ENCODE assay signal across 31 cellular contexts in the genomic region with DNA sequence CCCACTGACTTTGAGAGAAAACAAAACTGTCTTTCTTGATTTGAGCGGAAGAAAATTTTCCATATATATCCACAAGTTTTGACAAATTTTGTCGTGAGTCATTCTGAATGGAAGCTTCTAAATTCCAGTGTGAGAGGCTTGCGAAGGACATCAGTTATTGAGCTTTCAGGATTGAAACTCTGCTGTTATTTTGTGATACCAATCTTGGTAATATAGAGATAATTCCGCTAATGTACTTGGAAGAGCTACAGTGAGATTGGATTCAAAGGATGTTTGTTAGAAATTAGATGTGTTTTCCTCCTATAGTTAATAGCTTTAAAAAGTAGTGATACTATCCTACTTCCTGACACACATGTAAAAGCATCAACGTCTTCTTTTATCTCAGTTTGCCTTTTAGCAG.
"Had no signal": no experiment of that assay in that cellular context is flagged by ENCODE, and none has a peak within 500 bp of the region (broad histone marks: within the 10 kb centered on the region; RNA-seq: fewer than 3 reads in every experiment).

No MANE protein-coding gene starts in this region.

- DNase-seq: activated CD4-positive, alpha-beta memory T cell treated with anti-CD3 and anti-CD28 coated beads for 36 hours; activated CD4-positive, alpha-beta T cell treated with anti-CD3 and anti-CD28 coated beads for 36 hours; activated CD4-positive, alpha-beta T cell treated with anti-CD3 and anti-CD28 coated beads, Interleukin-2, amount 10 ng/mL, durations not matched to agents 24 days and 14 days; activated CD4-positive, CD25-positive, alpha-beta regulatory T cell; activated CD4-positive, CD25-positive, alpha-beta regulatory T cell treated with anti-CD3 and anti-CD28 coated beads, Interleukin-2, amount 50 U/mL, for 72 hours; activated CD8-positive, alpha-beta memory T cell treated with anti-CD3 and anti-CD28 coated beads, Interleukin-2, amount 10 ng/mL, durations not matched to agents 7 days and 5 days; activated CD8-positive, alpha-beta memory T cell treated with anti-CD3 and anti-CD28 coated beads, Interleukin-2, amount 50 U/mL, for 4 hours; activated CD8-positive, alpha-beta T cell treated with anti-CD3 and anti-CD28 coated beads, Interleukin-2, amount 10 ng/mL, durations not matched to agents 7 days and 5 days; activated effector memory CD4-positive, alpha-beta T cell treated with anti-CD3 and anti-CD28 coated beads, Interleukin-2, amount 50 U/mL, for 16 hours; activated naive CD4-positive, alpha-beta T cell treated with anti-CD3 and anti-CD28 coated beads for 36 hours; activated naive CD8-positive, alpha-beta T cell treated with anti-CD3 and anti-CD28 coated beads for 36 hours; activated naive CD8-positive, alpha-beta T cell treated with anti-CD3 and anti-CD28 coated beads, Interleukin-2, amount 50 U/mL, for 24 hours; activated T-cell treated with anti-CD3 and anti-CD28 coated beads, Interleukin-2, amount 50 U/mL, for 1 hour; activated T-cell treated with anti-CD3 and anti-CD28 coated beads, Interleukin-2, amount 50 U/mL, for 48 hours; adrenal gland; central memory CD4-positive, alpha-beta T cell; cerebellar nuclear complex; colonic mucosa; effector CD8-positive, alpha-beta T cell; esophagus squamous epithelium; heart right ventricle; hypothalamus had no signal

- H3K4me1 Mint-ChIP-seq: activated CD4-positive, alpha-beta T cell treated with anti-CD3 and anti-CD28 coated beads for 36 hours; activated naive CD8-positive, alpha-beta T cell treated with anti-CD3 and anti-CD28 coated beads, Interleukin-2, amount 50 U/mL, for 24 hours had no signal

- ATAC-seq: activated CD4-positive, alpha-beta T cell treated with anti-CD3 and anti-CD28 coated beads for 36 hours; activated CD8-positive, alpha-beta memory T cell treated with anti-CD3 and anti-CD28 coated beads, Interleukin-2, amount 10 ng/mL, durations not matched to agents 7 days and 5 days; activated CD8-positive, alpha-beta T cell treated with anti-CD3 and anti-CD28 coated beads, Interleukin-2, amount 10 ng/mL, durations not matched to agents 7 days and 5 days; activated naive CD8-positive, alpha-beta T cell treated with anti-CD3 and anti-CD28 coated beads, Interleukin-2, amount 50 U/mL, for 24 hours; gastroesophageal sphincter; heart right ventricle had no signal

- H3K27ac Mint-ChIP-seq: activated CD4-positive, alpha-beta memory T cell treated with anti-CD3 and anti-CD28 coated beads for 36 hours; activated CD4-positive, alpha-beta T cell treated with anti-CD3 and anti-CD28 coated beads for 36 hours; activated CD4-positive, alpha-beta T cell treated with anti-CD3 and anti-CD28 coated beads, Interleukin-2, amount 10 ng/mL, durations not matched to agents 24 days and 14 days; activated CD8-positive, alpha-beta memory T cell treated with anti-CD3 and anti-CD28 coated beads, Interleukin-2, amount 10 ng/mL, durations not matched to agents 7 days and 5 days; activated CD8-positive, alpha-beta T cell treated with anti-CD3 and anti-CD28 coated beads, Interleukin-2, amount 10 ng/mL, durations not matched to agents 7 days and 5 days; activated naive CD4-positive, alpha-beta T cell treated with anti-CD3 and anti-CD28 coated beads for 36 hours; activated naive CD4-positive, alpha-beta T cell treated with anti-CD3 and anti-CD28 coated beads, Interleukin-2, amount 50 U/mL, for 24 hours; activated naive CD8-positive, alpha-beta T cell treated with anti-CD3 and anti-CD28 coated beads for 36 hours; activated naive CD8-positive, alpha-beta T cell treated with anti-CD3 and anti-CD28 coated beads, Interleukin-2, amount 50 U/mL, for 24 hours; activated T-helper 1 cell treated with anti-CD3 and anti-CD28 coated beads, Interleukin-12 subunit alpha, Interleukin-12 subunit beta, Interleukin-2, Interleukin-4 antibody, amounts not matched to agents 30 ng/mL and 10 ng/mL and 1 ng/mL, durations not matched to agents 14 hours and 24 hours and 36 hours; activated T-helper 2 cell treated with anti-CD3 and anti-CD28 coated beads, Interferon-gamma antibody, Interleukin-2, Interleukin-4, amounts not matched to agents 10 μg/mL and 5 μg/mL and 100 μg/mL, durations not matched to agents 14 hours and 24 hours and 36 hours had no signal

- H3K36me3 Mint-ChIP-seq: activated CD4-positive, alpha-beta memory T cell treated with anti-CD3 and anti-CD28 coated beads for 36 hours; activated CD8-positive, alpha-beta memory T cell treated with anti-CD3 and anti-CD28 coated beads, Interleukin-2, amount 10 ng/mL, durations not matched to agents 7 days and 5 days; activated naive CD4-positive, alpha-beta T cell treated with anti-CD3 and anti-CD28 coated beads, Interleukin-2, amount 50 U/mL, for 24 hours; activated naive CD8-positive, alpha-beta T cell treated with anti-CD3 and anti-CD28 coated beads for 36 hours; brain had no signal

- H3K4me1 ChIP-seq: adrenal gland, ascending aorta, breast epithelium, colonic mucosa, esophagus squamous epithelium, gastroesophageal sphincter, heart right ventricle had no signal

- H3K4me3 ChIP-seq: adrenal gland, ascending aorta, breast epithelium, cardiac muscle cell, colonic mucosa, esophagus squamous epithelium, gastroesophageal sphincter, heart right ventricle had no signal

- H3K27me3 ChIP-seq: adrenal gland, ascending aorta, breast epithelium, cardiac muscle cell, colonic mucosa, esophagus squamous epithelium, gastroesophageal sphincter, heart right ventricle had no signal

- H3K9me3 Mint-ChIP-seq: activated CD4-positive, alpha-beta memory T cell treated with anti-CD3 and anti-CD28 coated beads for 36 hours; activated CD4-positive, alpha-beta T cell treated with anti-CD3 and anti-CD28 coated beads, Interleukin-2, amount 10 ng/mL, durations not matched to agents 24 days and 14 days; activated naive CD4-positive, alpha-beta T cell treated with anti-CD3 and anti-CD28 coated beads for 36 hours; activated naive CD4-positive, alpha-beta T cell treated with anti-CD3 and anti-CD28 coated beads, Interleukin-2, amount 50 U/mL, for 24 hours; activated naive CD8-positive, alpha-beta T cell treated with anti-CD3 and anti-CD28 coated beads for 36 hours; activated naive CD8-positive, alpha-beta T cell treated with anti-CD3 and anti-CD28 coated beads, Interleukin-2, amount 50 U/mL, for 24 hours; activated T-helper 1 cell treated with anti-CD3 and anti-CD28 coated beads, Interleukin-12 subunit alpha, Interleukin-12 subunit beta, Interleukin-2, Interleukin-4 antibody, amounts not matched to agents 30 ng/mL and 10 ng/mL and 1 ng/mL, durations not matched to agents 14 hours and 24 hours and 36 hours; activated T-helper 2 cell treated with anti-CD3 and anti-CD28 coated beads, Interferon-gamma antibody, Interleukin-2, Interleukin-4, amounts not matched to agents 10 μg/mL and 5 μg/mL and 100 μg/mL, durations not matched to agents 14 hours and 24 hours and 36 hours had no signal

- H3K9me3 ChIP-seq: adrenal gland, ascending aorta, breast epithelium, colonic mucosa, esophagus squamous epithelium, gastroesophageal sphincter, heart right ventricle had no signal

- H3K27ac ChIP-seq: adrenal gland, ascending aorta, breast epithelium, cardiac muscle cell, colonic mucosa, epithelial cell of prostate, esophagus squamous epithelium, gastroesophageal sphincter, heart right ventricle had no signal

- H3K4me3 Mint-ChIP-seq: activated CD4-positive, alpha-beta memory T cell treated with anti-CD3 and anti-CD28 coated beads for 36 hours; activated CD4-positive, alpha-beta T cell treated with anti-CD3 and anti-CD28 coated beads for 36 hours; activated CD4-positive, alpha-beta T cell treated with anti-CD3 and anti-CD28 coated beads, Interleukin-2, amount 10 ng/mL, durations not matched to agents 24 days and 14 days; activated CD8-positive, alpha-beta memory T cell treated with anti-CD3 and anti-CD28 coated beads, Interleukin-2, amount 10 ng/mL, durations not matched to agents 7 days and 5 days; activated CD8-positive, alpha-beta T cell treated with anti-CD3 and anti-CD28 coated beads, Interleukin-2, amount 10 ng/mL, durations not matched to agents 7 days and 5 days; activated naive CD4-positive, alpha-beta T cell treated with anti-CD3 and anti-CD28 coated beads for 36 hours; activated naive CD4-positive, alpha-beta T cell treated with anti-CD3 and anti-CD28 coated beads, Interleukin-2, amount 50 U/mL, for 24 hours; activated naive CD8-positive, alpha-beta T cell treated with anti-CD3 and anti-CD28 coated beads for 36 hours; activated naive CD8-positive, alpha-beta T cell treated with anti-CD3 and anti-CD28 coated beads, Interleukin-2, amount 50 U/mL, for 24 hours; activated T-helper 1 cell treated with anti-CD3 and anti-CD28 coated beads, Interleukin-12 subunit alpha, Interleukin-12 subunit beta, Interleukin-2, Interleukin-4 antibody, amounts not matched to agents 30 ng/mL and 10 ng/mL and 1 ng/mL, durations not matched to agents 14 hours and 24 hours and 36 hours; brain had no signal

- H3K27me3 Mint-ChIP-seq: activated naive CD4-positive, alpha-beta T cell treated with anti-CD3 and anti-CD28 coated beads, Interleukin-2, amount 50 U/mL, for 24 hours; activated naive CD8-positive, alpha-beta T cell treated with anti-CD3 and anti-CD28 coated beads for 36 hours; activated naive CD8-positive, alpha-beta T cell treated with anti-CD3 and anti-CD28 coated beads, Interleukin-2, amount 50 U/mL, for 24 hours; brain had no signal

- H3K36me3 ChIP-seq: adrenal gland, ascending aorta, breast epithelium, cardiac muscle cell, colonic mucosa, esophagus squamous epithelium, gastroesophageal sphincter, heart right ventricle had no signal
